In genomic region chr6:155121699-155122098, GRCh38 we compare ENCODE assay signal across 12 cellular contexts.
A peak's percentile ranks its signal among the peaks of the same experiment; 100 is the strongest.
DNase-seq lines count a peak whose midpoint lies in the region; ATAC-seq, FAIRE-seq and TF ChIP-seq lines count a peak whose summit lies in the region.
"Had no signal": no experiment of that assay in that cellular context is flagged by ENCODE, and none has a peak within 500 bp of the region (broad histone marks: within the 10 kb centered on the region; RNA-seq: fewer than 3 reads in every experiment).

No MANE protein-coding gene starts in this region.

- no peaks in the 10 kb centered on the region for H3K9me1 ChIP-seq in K562 (ENCODE audit: control insufficient read depth, insufficient read depth, low read length)

- no peak overlapping the region for H3K27ac Mint-ChIP-seq in T-helper 2 cell treated with Interferon-gamma antibody and Interleukin-4, amounts not matched to agents 5 μg/mL and 100 μg/mL, for 36 hours

- no peaks in the 10 kb centered on the region for H3K36me3 ChIP-seq in cardiac muscle cell
- no peaks in the 10 kb centered on the region for H3K36me3 ChIP-seq in K562 (ENCODE audit: control insufficient read depth, insufficient read depth, low read length)
- H3K36me3 ChIP-seq in mesodermal cell (ENCODE audit: control insufficient read depth, insufficient read depth, low read length) = no peaks in the 10 kb centered on the region
- no peaks in the 10 kb centered on the region for H3K36me3 ChIP-seq in aorta (ENCODE audit: control insufficient read depth in 1 of 2, insufficient read depth in 2 of 2, low read length in 1 of 2)

- TF ChIP-seq EP300 in K562 (IDR thresholded peaks at IDR 0.05; ENCODE audit: low read length) = no peak

- no peak overlapping the region for H3K4me3 Mint-ChIP-seq in T-helper 2 cell treated with Interferon-gamma antibody and Interleukin-4, amounts not matched to agents 5 μg/mL and 100 μg/mL, for 36 hours

- peak; percentile 17 to 18 for DNase-seq in cardiac muscle cell (ENCODE audit: low read depth in 1 of 2, low spot score in 1 of 2)
- DNase-seq in cardiac septum (ENCODE audit: low spot score) = no peak
- no peak for DNase-seq in K562 (ENCODE audit: extremely low read depth in 1 of 4, low spot score in 3 of 4)
- no peak for DNase-seq in aorta
- no peak for DNase-seq in stimulated activated naive CD4-positive, alpha-beta T cell (lab: John Stamatoyannopoulos, UW)
- no peak for DNase-seq in T-helper 2 cell treated with Interferon-gamma antibody and Interleukin-4, amounts not matched to agents 5 μg/mL and 100 μg/mL, for 36 hours (ENCODE audit: low spot score)
- DNase-seq: ACHN; activated CD4-positive, alpha-beta T cell treated with anti-CD3 and anti-CD28 coated beads, Interleukin-2, amount 50 U/mL, for 4 hours; RPMI8226; stimulated activated CD4-positive, alpha-beta T cell treated with anti-CD3 and anti-CD28 coated beads, Interleukin-4, amount 100 ng/mL, for 1 hour had no signal

- no peak overlapping the region for H3K9ac ChIP-seq in K562 (ENCODE audit: insufficient read depth in 1 of 2, low read depth in 2 of 2, low read length in 2 of 2)

- no TSS peak for BruUV-seq in K562 (replicated peaks; lab: Mats Ljungman, UMichigan)

- H3K9me3 ChIP-seq in cardiac muscle cell (ENCODE audit: low read depth) (no peaks in the 10 kb centered on the region), K562 (replicated peaks; ENCODE audit: control insufficient read depth, insufficient read depth, low read depth, low read length) (no peaks in the 10 kb centered on the region), mesodermal cell (ENCODE audit: control insufficient read depth, low read length) (no peaks in the 10 kb centered on the region), aorta (ENCODE audit: control insufficient read depth, low read length) (no peaks in the 10 kb centered on the region)

- no peaks in the 10 kb centered on the region for H4K20me1 ChIP-seq in K562 (replicated peaks; ENCODE audit: control insufficient read depth, insufficient read depth, low read length)

- no peak overlapping the region for H3K4me2 ChIP-seq in K562 (ENCODE audit: insufficient read depth, low read length)

- ATAC-seq in K562 (no peak), aorta (ENCODE audit: low FRiP score) (peak; percentile 57), GM21528 (IDR thresholded peaks at IDR 0.05; ENCODE audit: low FRiP score, unreplicated experiment) (no peak)

- intact Hi-C loops in cardiac septum (cut with DNase I) = no loop called here
- intact Hi-C loops in K562 (cut with micrococcal nuclease) = no loop called here
- intact Hi-C loops in aorta (cut with DNase I) = no loop called here

- TF ChIP-seq RAD21 in K562 (CRISPR knock-in tag; conservative IDR thresholded peaks at IDR 0.05 in 1 of 2, IDR thresholded peaks at IDR 0.05 in 1 of 2) = no peak

- H3K9me3 Mint-ChIP-seq in T-helper 2 cell treated with Interferon-gamma antibody and Interleukin-4, amounts not matched to agents 5 μg/mL and 100 μg/mL, for 36 hours = no peaks in the 10 kb centered on the region

- no peak for TF ChIP-seq POLR2A in K562 (conservative IDR thresholded peaks at IDR 0.05)

- no peak for FAIRE-seq in K562 (lab: Jason Lieb, UNC)

- peaks cover 9% of the 10 kb centered on the region for H3K4me1 Mint-ChIP-seq in T-helper 2 cell treated with Interferon-gamma antibody and Interleukin-4, amounts not matched to agents 5 μg/mL and 100 μg/mL, for 36 hours (ENCODE audit: low read depth)

- no peaks in the 10 kb centered on the region for H3K36me3 Mint-ChIP-seq in T-helper 2 cell treated with Interferon-gamma antibody and Interleukin-4, amounts not matched to agents 5 μg/mL and 100 μg/mL, for 36 hours (ENCODE audit: low read depth)

- POLR2A ChIA-PET in K562 (lab: Yijun Ruan, JAX) = interaction anchor here (1.1 kb wide), 1 partner anchor 10 kb away, joined by 3 read pairs; no protein-coding TSS in a partner anchor

- in situ Hi-C loops in K562 (cut with MboI) = no loop called here

- H3K4me1 ChIP-seq in cardiac muscle cell (ENCODE audit: low read depth) (peaks cover 9% of the 10 kb centered on the region), K562 (replicated peaks in 1 of 2; ENCODE audit: control insufficient read depth in 2 of 2, insufficient read depth in 2 of 2, low read length in 2 of 2) (no peaks in the 10 kb centered on the region), mesodermal cell (ENCODE audit: control insufficient read depth, insufficient read depth, low read length, poor library complexity, severe bottlenecking) (peaks cover 42% of the 10 kb centered on the region), aorta (ENCODE audit: control insufficient read depth in 1 of 2, insufficient read depth in 2 of 2, low read length in 2 of 2) (peaks cover 0 to 5% of the 10 kb centered on the region in 2 donors)

- H3K4me3 ChIP-seq in cardiac muscle cell (no peak overlapping the region), K562 (no peak overlapping the region), mesodermal cell (ENCODE audit: extremely low read depth, insufficient read depth, low read length, poor library complexity, severe bottlenecking) (peak overlapping the region; percentile 6), aorta (ENCODE audit: low read length in 2 of 2) (peak overlapping the region in 1 of 2 donors; percentile 29)

- no peaks in the 10 kb centered on the region for H3K27me3 Mint-ChIP-seq in T-helper 2 cell treated with Interferon-gamma antibody and Interleukin-4, amounts not matched to agents 5 μg/mL and 100 μg/mL, for 36 hours (ENCODE audit: low read depth)

- H3K27ac ChIP-seq in cardiac muscle cell = no peak overlapping the region
- H3K27ac ChIP-seq in K562 (ENCODE audit: extremely low read depth, low read depth, low read length) = no peak overlapping the region
- peak overlapping the region; percentile 82 for H3K27ac ChIP-seq in mesodermal cell (ENCODE audit: low read depth, low read length, severe bottlenecking)
- H3K27ac ChIP-seq in aorta (ENCODE audit: low read depth in 1 of 2, low read length in 2 of 2) = peak overlapping the region in 1 of 2 donors; percentile 26

- H3K79me2 ChIP-seq in K562 (ENCODE audit: control insufficient read depth, insufficient read depth, low read length) = no peaks in the 10 kb centered on the region

- 3% methylated on average over 11 of the region's 11 CpGs for WGBS in K562 (ENCODE audit: insufficient coverage, low coverage, missing lambda C conversion rate)
- 12% methylated on average over 8 to 10 of the region's 11 CpGs for WGBS in mesodermal cell (ENCODE audit: insufficient coverage in 2 of 2), 2 experiments
- 7 to 9% methylated on average over 11 of the region's 11 CpGs for WGBS in aorta, 2 donors

- H2AFZ ChIP-seq in K562 (ENCODE audit: low read depth, low read length) = no peak overlapping the region

- TF ChIP-seq CTCF in cardiac muscle cell (IDR thresholded peaks at IDR 0.05; ENCODE audit: low read depth, low read length) (no peak), K562 (IDR thresholded peaks at IDR 0.05 in 2 of 3, conservative IDR thresholded peaks at IDR 0.05 in 1 of 3; ENCODE audit: insufficient read depth in 2 of 3, low read depth in 1 of 3, low read length in 3 of 3) (no peak)

- CTCF ChIA-PET in K562 (lab: Yijun Ruan, JAX; ENCODE audit: low intra/inter-chr PET ratio) = no interaction called here

- H3K27me3 ChIP-seq in cardiac muscle cell (peaks cover 68% of the 10 kb centered on the region), K562 (ENCODE audit: control insufficient read depth in 2 of 2, insufficient read depth in 2 of 2, low read length in 2 of 2) (peaks cover 38 to 68% of the 10 kb centered on the region in 2 experiments), aorta (ENCODE audit: control insufficient read depth in 1 of 2, insufficient read depth in 2 of 2, low read length in 1 of 2) (no peaks in the 10 kb centered on the region)

TF ChIP-seq in K562, 482 proteins besides CTCF, POLR2A, EP300 and RAD21:
- TF ChIP-seq NCOA6 (IDR thresholded peaks at IDR 0.05) (no peak), CBX2 (IDR thresholded peaks at IDR 0.05; ENCODE audit: insufficient read depth, low read length, poor library complexity, severe bottlenecking) (peak; percentile 67), MEF2D (tag; conservative IDR thresholded peaks at IDR 0.05; ENCODE audit: low read depth) (no peak), HMBOX1 (IDR thresholded peaks at IDR 0.05) (no peak)
TF ChIP-seq in K562: peak in this region for 1.

Comparison
In these comparisons a context has a peak if more than half of its experiments do, and no peak if none do; other contexts are left out.
1. DNase-seq: peak in cardiac muscle cell (2 of 2); none in cardiac septum (single experiment), K562 (0 of 4), aorta (0 of 2), stimulated activated naive CD4-positive, alpha-beta T cell (0 of 6) and T-helper 2 cell treated with Interferon-gamma antibody and Interleukin-4, amounts not matched to agents 5 μg/mL and 100 μg/mL, for 36 hours (single experiment).